Comparison of ENCODE assay signal across 1 cellular context in the genomic region with DNA sequence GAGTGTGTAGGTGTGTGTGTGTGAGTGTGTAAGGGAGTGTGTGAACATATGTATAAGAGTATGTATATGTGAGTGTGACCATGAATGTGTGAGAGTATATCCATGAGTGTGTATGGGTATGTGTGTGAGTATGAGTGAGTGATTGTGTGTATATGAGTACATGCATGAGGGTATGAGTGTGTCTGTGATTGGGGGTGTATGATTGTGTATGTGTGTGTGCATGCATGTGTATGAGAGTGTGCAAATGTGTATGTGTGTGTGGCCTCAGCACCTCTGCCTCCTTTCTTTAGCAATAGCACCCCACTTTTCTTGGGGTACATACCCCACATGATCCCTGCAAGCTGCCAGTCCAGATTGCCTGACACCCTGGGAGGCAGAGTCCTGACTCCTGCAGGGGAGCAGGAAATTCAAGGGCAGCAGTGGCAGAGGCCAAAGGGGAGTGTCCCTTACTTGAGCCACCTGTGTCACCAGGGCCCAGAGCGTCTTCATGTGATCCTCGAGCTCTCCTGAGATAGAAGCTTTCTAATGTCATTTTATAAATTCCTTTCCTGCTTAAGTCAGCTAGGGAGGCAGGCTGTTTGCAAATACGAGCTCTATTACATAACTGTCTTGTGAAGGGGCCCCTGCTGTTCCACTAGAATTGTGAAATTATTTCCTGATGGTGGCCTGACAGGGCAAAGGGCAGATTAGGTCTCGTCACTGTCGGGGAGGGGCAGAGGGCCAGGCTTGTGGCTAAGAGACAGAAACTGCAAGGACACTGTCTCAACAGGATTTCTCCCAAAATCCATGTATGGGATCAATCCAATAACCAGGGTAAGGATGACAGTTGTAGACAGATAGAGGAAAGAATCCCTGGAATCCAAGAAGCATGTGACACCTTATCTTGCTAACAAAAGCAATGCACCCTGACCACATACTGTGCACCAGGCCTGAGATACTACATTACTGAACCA.
TF ChIP-seq lines count a peak whose summit lies in the region.

No MANE protein-coding gene starts in this region.

TF ChIP-seq in H1, 55 proteins besides CTCF, POLR2A, EP300 and RAD21 (continued from another document):
- TF ChIP-seq, protein P1, sequence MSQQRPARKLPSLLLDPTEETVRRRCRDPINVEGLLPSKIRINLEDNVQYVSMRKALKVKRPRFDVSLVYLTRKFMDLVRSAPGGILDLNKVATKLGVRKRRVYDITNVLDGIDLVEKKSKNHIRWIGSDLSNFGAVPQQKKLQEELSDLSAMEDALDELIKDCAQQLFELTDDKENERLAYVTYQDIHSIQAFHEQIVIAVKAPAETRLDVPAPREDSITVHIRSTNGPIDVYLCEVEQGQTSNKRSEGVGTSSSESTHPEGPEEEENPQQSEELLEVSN (IDR thresholded peaks at IDR 0.05): no peak
TF ChIP-seq in H1: peak in this region for 1.
